ENCODE assay signal across 29 cellular contexts in genomic region chr11:12324585-12324984, GRCh38. TPM values are rescaled to one million over a fixed set of nuclear protein-coding genes. Genes with fewer than 3 reads are reported as not detected.
"Had no signal": no experiment of that assay in that cellular context is flagged by ENCODE, and none has a peak within 500 bp of the region (broad histone marks: within the 10 kb centered on the region; RNA-seq: fewer than 3 reads in every experiment).

No MANE protein-coding gene starts in this region.

- H3K27me3 Mint-ChIP-seq: stimulated activated naive CD8-positive, alpha-beta T cell treated with anti-CD3 and anti-CD28 coated beads, Interleukin-15, amount 100 ng/mL, for 72 hours had no signal

- H3K36me3 ChIP-seq: neural progenitor cell, neutrophil, right atrium auricular region, tibial nerve, uterus had no signal

- H3K9ac ChIP-seq: neural progenitor cell, parathyroid adenoma had no signal

- H3K4me3 ChIP-seq: left lung, lower lobe of right lung, neural progenitor cell, right atrium auricular region, smooth muscle cell, tibial nerve, uterus had no signal

- H3K4me1 Mint-ChIP-seq: immature natural killer cell; stimulated activated memory B cell treated with anti-CD40 and anti-IgM and Interleukin-4, amounts not matched to agents 10 μg/mL and 1 μg/mL and 100 μg/mL, for 72 hours had no signal

- FAIRE-seq: islet of Langerhans, kidney had no signal

- H3K4me3 Mint-ChIP-seq: immature natural killer cell; naive thymus-derived CD8-positive, alpha-beta T cell; nephron; neural progenitor cell; stimulated activated memory B cell treated with anti-CD40 and anti-IgM and Interleukin-4, amounts not matched to agents 10 μg/mL and 1 μg/mL and 100 μg/mL, for 72 hours; stimulated activated naive CD8-positive, alpha-beta T cell treated with anti-CD3 and anti-CD28 coated beads, Interleukin-15, amount 100 ng/mL, for 72 hours; type B pancreatic cell had no signal

- H3K9me3 ChIP-seq: left lung, lower lobe of right lung, neutrophil, right atrium auricular region, tibial nerve, uterus had no signal

- H3K27ac Mint-ChIP-seq: immature natural killer cell; naive thymus-derived CD8-positive, alpha-beta T cell; nephron; neural progenitor cell; progenitor cell of endocrine pancreas; stimulated activated memory B cell treated with anti-CD40 and anti-IgM and Interleukin-4, amounts not matched to agents 10 μg/mL and 1 μg/mL and 100 μg/mL, for 72 hours; stimulated activated naive CD8-positive, alpha-beta T cell treated with anti-CD3 and anti-CD28 coated beads, Interleukin-15, amount 100 ng/mL, for 72 hours; type B pancreatic cell had no signal

- H3K27me3 ChIP-seq: left lung, neural progenitor cell, right atrium auricular region, tibial nerve, uterus had no signal

- H3K79me2 ChIP-seq: parathyroid adenoma had no signal

- H2AFZ ChIP-seq: neural progenitor cell, parathyroid adenoma had no signal

- ATAC-seq: left colon; left lung; lower lobe of right lung; naive thymus-derived CD8-positive, alpha-beta T cell; stimulated activated memory B cell treated with anti-CD40 and anti-IgM and Interleukin-4, amounts not matched to agents 10 μg/mL and 1 μg/mL and 100 μg/mL, for 72 hours; stimulated activated naive CD8-positive, alpha-beta T cell treated with anti-CD3 and anti-CD28 coated beads, Interleukin-15, amount 100 ng/mL, for 72 hours had no signal

- H3K4me2 ChIP-seq: neural progenitor cell, smooth muscle cell had no signal

- H3K36me3 Mint-ChIP-seq: naive thymus-derived CD8-positive, alpha-beta T cell; neural progenitor cell; stimulated activated memory B cell treated with anti-CD40 and anti-IgM and Interleukin-4, amounts not matched to agents 10 μg/mL and 1 μg/mL and 100 μg/mL, for 72 hours; type B pancreatic cell had no signal

- H3K27ac ChIP-seq: left lung, lower lobe of right lung, neural progenitor cell, neutrophil, parathyroid adenoma, right atrium auricular region, tibial nerve, uterus had no signal

- DNase-seq: hypothalamus; immature natural killer cell; kidney; left colon; left lung; lower lobe of right lung; mammary epithelial cell; mesenchymal stem cell; naive thymus-derived CD8-positive, alpha-beta T cell; occipital lobe; stimulated activated CD4-positive, alpha-beta T cell treated with anti-CD3 and anti-CD28 coated beads, Interleukin-1b, Interleukin-23, amount 100 ng/mL, for 48 hours; stimulated activated CD4-positive, alpha-beta T cell treated with anti-CD3 and anti-CD28 coated beads, Interleukin-2, amount 100 ng/mL, for 48 hours; stimulated activated CD4-positive, alpha-beta T cell treated with anti-CD3 and anti-CD28 coated beads, Interleukin-4, amount 100 ng/mL, for 4 hours; stimulated activated CD8-positive, alpha-beta memory T cell treated with anti-CD3 and anti-CD28 coated beads, Interleukin-4, amount 100 ng/mL, for 48 hours; stimulated activated naive CD4-positive, alpha-beta T cell treated with Interleukin-2 at 50 U/mL for 16 hours; stimulated activated naive CD8-positive, alpha-beta T cell treated with anti-CD3 and anti-CD28 coated beads, Interleukin-15, amount 100 ng/mL, for 72 hours; substantia nigra; uterus had no signal

- H3K9me3 Mint-ChIP-seq: immature natural killer cell; nephron; neural progenitor cell; stimulated activated memory B cell treated with anti-CD40 and anti-IgM and Interleukin-4, amounts not matched to agents 10 μg/mL and 1 μg/mL and 100 μg/mL, for 72 hours; stimulated activated naive CD8-positive, alpha-beta T cell treated with anti-CD3 and anti-CD28 coated beads, Interleukin-15, amount 100 ng/mL, for 72 hours; type B pancreatic cell had no signal

- H3K4me1 ChIP-seq: left lung, right atrium auricular region, tibial nerve had no signal

RNA-seq across cellular contexts. Expression of gene PARVA, which starts 52.8 kb away (rescaled TPM):
- polyA plus RNA-seq: immature natural killer cell had no signal
